ENCODE assay signal across 19 cellular contexts in genomic region chr7:88586219-88586618, GRCh38.
"Had no signal": no experiment of that assay in that cellular context is flagged by ENCODE, and none has a peak within 500 bp of the region (broad histone marks: within the 10 kb centered on the region; RNA-seq: fewer than 3 reads in every experiment).

No MANE protein-coding gene starts in this region.

- H3K4me1 ChIP-seq: colonic mucosa, esophagus squamous epithelium, gastroesophageal sphincter, parathyroid adenoma, psoas muscle, right lobe of liver, spleen, tibial nerve had no signal

- H3K36me3 ChIP-seq: colonic mucosa, esophagus squamous epithelium, gastroesophageal sphincter, right lobe of liver, spleen, tibial nerve had no signal

- H3K27ac ChIP-seq: colonic mucosa, esophagus squamous epithelium, gastroesophageal sphincter, parathyroid adenoma, psoas muscle, right lobe of liver, spleen, tibial nerve had no signal

- H3K4me3 ChIP-seq: colonic mucosa, esophagus squamous epithelium, gastroesophageal sphincter, psoas muscle, right lobe of liver, spleen, tibial nerve had no signal

- ATAC-seq: gastroesophageal sphincter; left colon; left ventricle myocardium superior; naive thymus-derived CD4-positive, alpha-beta T cell; psoas muscle; right lobe of liver; stimulated activated memory B cell treated with anti-CD40 and anti-IgM and Interleukin-4, amounts not matched to agents 10 μg/mL and 1 μg/mL and 100 μg/mL, for 72 hours had no signal

- DNase-seq: colonic mucosa; dermis blood vessel endothelial cell; esophagus squamous epithelium; foreskin fibroblast; left colon; left ventricle myocardium superior; naive thymus-derived CD4-positive, alpha-beta T cell; nephron progenitor cell; psoas muscle; retina; right lobe of liver; spleen; stimulated activated CD4-positive, alpha-beta T cell treated with anti-CD3 and anti-CD28 coated beads, Interleukin-15, amount 100 ng/mL, for 24 hours; stimulated activated CD4-positive, alpha-beta T cell treated with anti-CD3 and anti-CD28 coated beads, Interleukin-1b, Interleukin-23, amount 100 ng/mL, for 48 hours; stimulated activated CD4-positive, alpha-beta T cell treated with anti-CD3 and anti-CD28 coated beads, Interleukin-4, amount 100 ng/mL, for 24 hours had no signal

- H3K9me3 ChIP-seq: colonic mucosa, esophagus squamous epithelium, gastroesophageal sphincter, psoas muscle, right lobe of liver, tibial nerve had no signal

- H3K27me3 ChIP-seq: colonic mucosa, esophagus squamous epithelium, gastroesophageal sphincter, right lobe of liver, spleen, tibial nerve had no signal
